In genomic region chr19:19499272-19499995, GRCh38 we compare ENCODE assay signal across 22 cellular contexts. TPM values are rescaled to one million over a fixed set of nuclear protein-coding genes. Genes with fewer than 3 reads are reported as not detected.
DNase-seq lines count a peak whose midpoint lies in the region; ATAC-seq, FAIRE-seq and TF ChIP-seq lines count a peak whose summit lies in the region.
"Had no signal": no experiment of that assay in that cellular context is flagged by ENCODE, and none has a peak within 500 bp of the region (broad histone marks: within the 10 kb centered on the region; RNA-seq: fewer than 3 reads in every experiment).

No MANE protein-coding gene starts in this region.

- H3K4me1 Mint-ChIP-seq in endodermal cell = no peaks in the 10 kb centered on the region
- no peaks in the 10 kb centered on the region for H3K4me1 Mint-ChIP-seq in nephron progenitor cell
- H3K4me1 Mint-ChIP-seq: H9 had no signal

- DNase-seq in right cardiac atrium (peak in 2 of 3 donors; percentile 37 to 58), left ventricle myocardium inferior (no peak), endodermal cell (no peak), nephron progenitor cell (no peak), NCI-H2107 treated with DMSO at 0.1 percent for 48 hours (lab: John Stamatoyannopoulos, UW; ENCODE audit: unreplicated experiment) (no peak), DMS114 treated with DMSO at 0.1 percent for 48 hours (lab: John Stamatoyannopoulos, UW; ENCODE audit: unreplicated experiment) (no peak), GM19239 (ENCODE audit: insufficient read length, low spot score) (no peak)
- DNase-seq: Calu3, DMS153, GM23248, H9, Karpas-422, NCI-H1105, NCI-H146, NCI-H1930, NCI-H2107, NCI-H446 treated with DMSO at 0.1 percent for 48 hours, NCI-H526 treated with DMSO at 0.1 percent for 48 hours, SHP77 had no signal

- H3K27me3 Mint-ChIP-seq in endodermal cell (ENCODE audit: insufficient read depth) (no peaks in the 10 kb centered on the region), nephron progenitor cell (ENCODE audit: low read depth, poor library complexity) (peaks cover 2% of the 10 kb centered on the region)

- no peaks in the 10 kb centered on the region for H3K9me3 Mint-ChIP-seq in endodermal cell
- H3K9me3 Mint-ChIP-seq in nephron progenitor cell = no peaks in the 10 kb centered on the region
- H3K9me3 Mint-ChIP-seq: H9 had no signal

- H3K9me3 ChIP-seq in right cardiac atrium (ENCODE audit: control insufficient read depth, low read length) (no peaks in the 10 kb centered on the region), left ventricle myocardium inferior (replicated peaks) (no peaks in the 10 kb centered on the region), endodermal cell (ENCODE audit: control insufficient read depth, low read length) (no peaks in the 10 kb centered on the region)

- no peak overlapping the region for H3K9ac ChIP-seq in endodermal cell (ENCODE audit: extremely low read depth, low read length, poor library complexity, severe bottlenecking)
- H3K9ac ChIP-seq: GM23248 had no signal

- no peak overlapping the region for H3K27ac ChIP-seq in right cardiac atrium (ENCODE audit: low read length)
- no peak overlapping the region for H3K27ac ChIP-seq in left ventricle myocardium inferior (replicated peaks)
- H3K27ac ChIP-seq in endodermal cell (ENCODE audit: low read depth, low read length) = no peak overlapping the region
- H3K27ac ChIP-seq: GM23248, RWPE1 had no signal

- 87% methylated on average over 18 of the region's 18 CpGs for WGBS in right cardiac atrium
- WGBS in endodermal cell (ENCODE audit: insufficient coverage in 1 of 2, insufficient read length in 1 of 2), 2 experiments = 94 to 98% methylated on average over 15 to 18 of the region's 18 CpGs

- H3K4me1 ChIP-seq in right cardiac atrium (ENCODE audit: control insufficient read depth, insufficient read depth, low read length) = no peaks in the 10 kb centered on the region
- no peaks in the 10 kb centered on the region for H3K4me1 ChIP-seq in left ventricle myocardium inferior
- no peaks in the 10 kb centered on the region for H3K4me1 ChIP-seq in endodermal cell (ENCODE audit: control insufficient read depth, insufficient read depth, low read length)

- ATAC-seq in right cardiac atrium = no peak
- ATAC-seq in GM18870 (IDR thresholded peaks at IDR 0.05; ENCODE audit: unreplicated experiment) = no peak

- FAIRE-seq in GM19239 (lab: Jason Lieb, UNC) = no peak

- TF ChIP-seq CTCF in left ventricle myocardium inferior (IDR thresholded peaks at IDR 0.05; ENCODE audit: borderline replicate concordance) = no peak
- TF ChIP-seq CTCF in endodermal cell (conservative IDR thresholded peaks at IDR 0.05) = no peak
- TF ChIP-seq CTCF in nephron progenitor cell (IDR thresholded peaks at IDR 0.05) = no peak

- H3K4me3 Mint-ChIP-seq in endodermal cell (no peak overlapping the region), nephron progenitor cell (no peak overlapping the region)
- H3K4me3 Mint-ChIP-seq: H9 had no signal

- H3K36me3 Mint-ChIP-seq in endodermal cell (ENCODE audit: low read depth) (peaks cover 77% of the 10 kb centered on the region), nephron progenitor cell (ENCODE audit: low read depth) (peaks cover 49% of the 10 kb centered on the region)

- H3K27me3 ChIP-seq in right cardiac atrium (ENCODE audit: control insufficient read depth, insufficient read depth) (no peaks in the 10 kb centered on the region), left ventricle myocardium inferior (ENCODE audit: low read depth) (no peaks in the 10 kb centered on the region), endodermal cell (ENCODE audit: control insufficient read depth, insufficient read depth, low read length, poor library complexity, severe bottlenecking) (no peaks in the 10 kb centered on the region)

- H3K27ac Mint-ChIP-seq in endodermal cell (peak overlapping the region; percentile 70), nephron progenitor cell (peak overlapping the region; percentile 91)

- intact Hi-C loops in right cardiac atrium (cut with DNase I) (no loop called here), left ventricle myocardium inferior (cut with micrococcal nuclease) (no loop called here)

- H3K36me3 ChIP-seq in left ventricle myocardium inferior (peaks cover 97% of the 10 kb centered on the region), endodermal cell (ENCODE audit: control insufficient read depth, insufficient read depth, low read length) (peaks cover 84% of the 10 kb centered on the region)

- no peak overlapping the region for H3K4me3 ChIP-seq in right cardiac atrium (ENCODE audit: low read length)
- no peak overlapping the region for H3K4me3 ChIP-seq in left ventricle myocardium inferior
- H3K4me3 ChIP-seq in endodermal cell (ENCODE audit: low read length) = no peak overlapping the region
- H3K4me3 ChIP-seq: GM23248 had no signal

RNA-seq across cellular contexts. Expression of gene TSSK6, which starts 15.9 kb away (rescaled TPM):
- under 1 TPM; 0.28 to 0.97 (median 0.82) TPM for total RNA-seq in right cardiac atrium
- polyA plus RNA-seq in right cardiac atrium = 0.77 TPM
- total RNA-seq in left ventricle myocardium inferior = 0.77 TPM
- total RNA-seq in endodermal cell = 1 to 10 TPM; 2.9 to 5.0 TPM
- polyA plus RNA-seq in endodermal cell (2013, experiment 1 of 2) = 3.5 TPM
- polyA plus RNA-seq in endodermal cell (2013, experiment 2 of 2) = 2.5 TPM

RNA-seq across cellular contexts. Expression of gene NDUFA13, which starts 16.6 kb away (rescaled TPM):
- total RNA-seq in right cardiac atrium = 1,000 to 10,000 TPM in 1 of 4 donors, 100 to 1,000 TPM in 3; 785 to 1,013 (median 850) TPM
- polyA plus RNA-seq in right cardiac atrium = 1,226 TPM
- total RNA-seq in left ventricle myocardium inferior = 1,029 TPM
- 100 to 1,000 TPM; 408 to 446 TPM for total RNA-seq in endodermal cell
- 206 TPM for polyA plus RNA-seq in endodermal cell (2013, experiment 1 of 2)
- polyA plus RNA-seq in endodermal cell (2013, experiment 2 of 2) = 187 TPM

RNA-seq across cellular contexts. Expression of gene YJEFN3, which starts 29.3 kb away (rescaled TPM):
- total RNA-seq in right cardiac atrium (1 to 10 TPM; 1.3 to 4.3 (median 1.6) TPM), left ventricle myocardium inferior (7.8 TPM), endodermal cell (10 to 100 TPM in 1 of 2 donors, 1 to 10 TPM in 1; 7.3 to 12.6 TPM)
- polyA plus RNA-seq in right cardiac atrium = 2.9 TPM
- polyA plus RNA-seq in endodermal cell (2013, experiment 1 of 2) = 9.3 TPM
- polyA plus RNA-seq in endodermal cell (2013, experiment 2 of 2) = 7.2 TPM
- total RNA-seq: GM23248 had no signal

RNA-seq across cellular contexts. Expression of gene CILP2, which starts 38.6 kb away (rescaled TPM):
- under 1 TPM; 0.08 to 0.39 (median 0.22) TPM for total RNA-seq in right cardiac atrium
- polyA plus RNA-seq in right cardiac atrium = 0.05 TPM
- total RNA-seq in left ventricle myocardium inferior = 0.08 TPM
- total RNA-seq in endodermal cell = 1 to 10 TPM; 3.6 to 9.9 TPM
- polyA plus RNA-seq in endodermal cell (2013, experiment 1 of 2) = 6.4 TPM
- polyA plus RNA-seq in endodermal cell (2013, experiment 2 of 2) = 6.4 TPM
- total RNA-seq: SK-MEL-5 had no signal

Comparison
In these comparisons a context has a peak if more than half of its experiments do, and no peak if none do; other contexts are left out.
1. DNase-seq: peak in right cardiac atrium (2 of 3); none in left ventricle myocardium inferior (single experiment), endodermal cell (single experiment), nephron progenitor cell (single experiment), NCI-H2107 treated with DMSO at 0.1 percent for 48 hours (single experiment), DMS114 treated with DMSO at 0.1 percent for 48 hours (single experiment) and GM19239 (single experiment).